Comparison of ENCODE assay signal across 16 cellular contexts in genomic region chr15:74228723-74229081, GRCh38. TPM values are rescaled to one million over a fixed set of nuclear protein-coding genes. Genes with fewer than 3 reads are reported as not detected.
DNase-seq lines count a peak whose midpoint lies in the region; ATAC-seq and TF ChIP-seq lines count a peak whose summit lies in the region.
"Had no signal": no experiment of that assay in that cellular context is flagged by ENCODE, and none has a peak within 500 bp of the region (broad histone marks: within the 10 kb centered on the region; RNA-seq: fewer than 3 reads in every experiment).

No MANE protein-coding gene starts in this region.

- no peak for TF ChIP-seq POLR2A in IMR-90 (IDR thresholded peaks at IDR 0.05; ENCODE audit: low read depth, low read length)

- no peaks in the 10 kb centered on the region for H3K9me1 ChIP-seq in IMR-90 (ENCODE audit: insufficient read depth, low read length)

- H3K79me1 ChIP-seq in IMR-90 (ENCODE audit: low read depth in 1 of 2, low read length in 2 of 2), result no peaks in the 10 kb centered on the region

- no peak overlapping the region for H3K27ac Mint-ChIP-seq in CD4-positive, alpha-beta T cell
- H3K27ac Mint-ChIP-seq: IgD-negative memory B cell; stimulated activated effector memory CD8-positive, alpha-beta T cell treated with anti-CD3 and anti-CD28 coated beads, Interleukin-12 subunit alpha, Interleukin-12 subunit beta, amount 100 ng/mL, for 72 hours had no signal

- H2BK20ac ChIP-seq in IMR-90 (ENCODE audit: low read depth, low read length), result no peak overlapping the region

- no peak overlapping the region for H3K27ac ChIP-seq in IMR-90 (ENCODE audit: insufficient read depth, low read length)
- H3K27ac ChIP-seq in CD4-positive, alpha-beta T cell (ENCODE audit: low read depth, low read length), result no peak overlapping the region

- no peak overlapping the region for H2BK120ac ChIP-seq in IMR-90 (ENCODE audit: low read depth, low read length)

- no peak overlapping the region for H2BK5ac ChIP-seq in IMR-90 (ENCODE audit: low read depth, low read length, poor library complexity, severe bottlenecking)

- H3K56ac ChIP-seq in IMR-90 (ENCODE audit: extremely low read depth, insufficient read depth, low read length), result no peak overlapping the region

- no peaks in the 10 kb centered on the region for H4K20me1 ChIP-seq in IMR-90 (ENCODE audit: insufficient read depth, low read length)

- CTCF ChIA-PET in IMR-90 (lab: Yijun Ruan, JAX), result no interaction called here
- CTCF ChIA-PET in CD4-positive, alpha-beta T cell (lab: Charles Lee), result no interaction called here

- H3K4me1 ChIP-seq in BE2C, result peaks cover 83% of the 10 kb centered on the region
- no peaks in the 10 kb centered on the region for H3K4me1 ChIP-seq in IMR-90 (ENCODE audit: control insufficient read depth, insufficient read depth, low read length)

- BruUV-seq in IMR-90 (replicated peaks; lab: Mats Ljungman, UMichigan), result no TSS peak

- in situ Hi-C loops in IMR-90 (cut with MboI; ENCODE audit: low sequenced_read_pairs), result no loop called here

- peaks cover 3% of the 10 kb centered on the region for H3K27me3 Mint-ChIP-seq in CD4-positive, alpha-beta T cell

- TF ChIP-seq RAD21 in IMR-90 (IDR thresholded peaks at IDR 0.05; ENCODE audit: low read length), result no peak

- peak overlapping the region; percentile 43; the same call in 1 of the 2 replicates for H3K4me3 ChIP-seq in BE2C (ENCODE audit: low read depth, low read length)
- no peak overlapping the region for H3K4me3 ChIP-seq in IMR-90 (ENCODE audit: insufficient read depth, low read depth, low read length)
- H3K4me3 ChIP-seq: lung had no signal

- no peak overlapping the region for H3K4me2 ChIP-seq in IMR-90 (ENCODE audit: low read depth, low read length)

- no peaks in the 10 kb centered on the region for H3K36me3 Mint-ChIP-seq in CD4-positive, alpha-beta T cell (ENCODE audit: low read depth)
- H3K36me3 Mint-ChIP-seq: stimulated activated effector memory CD8-positive, alpha-beta T cell treated with anti-CD3 and anti-CD28 coated beads, Interleukin-12 subunit alpha, Interleukin-12 subunit beta, amount 100 ng/mL, for 72 hours had no signal

- no peak overlapping the region for H2AK5ac ChIP-seq in IMR-90 (ENCODE audit: low read depth, low read length)

- no peak overlapping the region for H3K14ac ChIP-seq in IMR-90 (replicated peaks; ENCODE audit: low read depth, low read length)

- DNase-seq in BE2C, result peak; percentile 96
- peak; percentile 12 for DNase-seq in IMR-90
- DNase-seq in left colon, result peak in 1 of 2 donors; percentile 18
- DNase-seq in activated naive CD4-positive, alpha-beta T cell treated with anti-CD3 and anti-CD28 coated beads, Interleukin-2, amount 50 U/mL, for 16 hours, result no peak
- DNase-seq in EL, result no peak
- no peak for DNase-seq in CD4-positive, alpha-beta T cell
- DNase-seq: activated T-cell treated with anti-CD3 and anti-CD28 coated beads for 4 hours, AML-193 had no signal

- H2BK15ac ChIP-seq in IMR-90 (ENCODE audit: low read depth, low read length), result no peak overlapping the region

- POLR2A ChIA-PET in IMR-90 (lab: Charles Lee; ENCODE audit: unreplicated experiment), result no interaction called here
- POLR2A ChIA-PET in CD4-positive, alpha-beta T cell (lab: Charles Lee), result no interaction called here

- H3K9me3 Mint-ChIP-seq in CD4-positive, alpha-beta T cell, result no peaks in the 10 kb centered on the region
- H3K9me3 Mint-ChIP-seq: stimulated activated effector memory CD8-positive, alpha-beta T cell treated with anti-CD3 and anti-CD28 coated beads, Interleukin-12 subunit alpha, Interleukin-12 subunit beta, amount 100 ng/mL, for 72 hours had no signal

- H2AK9ac ChIP-seq in IMR-90 (replicated peaks; ENCODE audit: low read depth, low read length, poor library complexity), result no peak overlapping the region

- no peak overlapping the region for H4K8ac ChIP-seq in IMR-90 (ENCODE audit: low read depth in 2 of 2, low read length in 2 of 2)

- H3K18ac ChIP-seq in IMR-90 (ENCODE audit: low read depth, low read length), result no peak overlapping the region

- no peak overlapping the region for H3K4ac ChIP-seq in IMR-90 (ENCODE audit: low read depth, low read length)

- TF ChIP-seq CTCF in BE2C (IDR thresholded peaks at IDR 0.05; ENCODE audit: low read depth, low read length), result no peak
- no peak for TF ChIP-seq CTCF in IMR-90 (conservative IDR thresholded peaks at IDR 0.05; ENCODE audit: low read depth, low read length)
- TF ChIP-seq CTCF in CD4-positive, alpha-beta T cell (IDR thresholded peaks at IDR 0.05), result no peak

- peaks cover 14% of the 10 kb centered on the region for H3K4me1 Mint-ChIP-seq in CD4-positive, alpha-beta T cell (ENCODE audit: low read depth)
- H3K4me1 Mint-ChIP-seq: stimulated activated effector memory CD8-positive, alpha-beta T cell treated with anti-CD3 and anti-CD28 coated beads, Interleukin-12 subunit alpha, Interleukin-12 subunit beta, amount 100 ng/mL, for 72 hours had no signal

- dilution Hi-C loops in IMR-90 (cut with HindIII; ENCODE audit: low sequenced_read_pairs, unreplicated experiment), result no loop called here

- no peak overlapping the region for H2AFZ ChIP-seq in IMR-90 (replicated peaks; ENCODE audit: low read length, poor library complexity)

- H3K27me3 ChIP-seq in BE2C (no peaks in the 10 kb centered on the region), IMR-90 (ENCODE audit: control insufficient read depth, insufficient read depth, low read length) (peaks cover 72% of the 10 kb centered on the region)
- no peaks in the 10 kb centered on the region for H3K27me3 ChIP-seq in CD4-positive, alpha-beta T cell (ENCODE audit: control insufficient read depth, insufficient read depth, low read length)

- H3K23ac ChIP-seq in IMR-90 (ENCODE audit: low read depth, low read length), result no peak overlapping the region

- H3K9ac ChIP-seq in IMR-90 (ENCODE audit: low read depth, low read length), result no peak overlapping the region

- no peak overlapping the region for H4K5ac ChIP-seq in IMR-90 (ENCODE audit: low read depth, low read length)

- ATAC-seq in IMR-90 (ENCODE audit: low read depth) (no peak), SK-N-SH treated with all-trans-retinoic acid at 6 μM for 48 hours (peak; percentile 79), left colon (peak; percentile 62), HG03432 (IDR thresholded peaks at IDR 0.05; ENCODE audit: unreplicated experiment) (no peak)
- no peak for ATAC-seq in CD4-positive, alpha-beta T cell (ENCODE audit: poor library complexity)
- ATAC-seq: stimulated activated effector memory CD8-positive, alpha-beta T cell treated with anti-CD3 and anti-CD28 coated beads, Interleukin-12 subunit alpha, Interleukin-12 subunit beta, amount 100 ng/mL, for 72 hours had no signal

- H3K4me3 Mint-ChIP-seq in CD4-positive, alpha-beta T cell, result no peak overlapping the region
- H3K4me3 Mint-ChIP-seq: IgD-negative memory B cell; stimulated activated effector memory CD8-positive, alpha-beta T cell treated with anti-CD3 and anti-CD28 coated beads, Interleukin-12 subunit alpha, Interleukin-12 subunit beta, amount 100 ng/mL, for 72 hours had no signal

- H3K9me3 ChIP-seq in BE2C, result no peaks in the 10 kb centered on the region
- no peaks in the 10 kb centered on the region for H3K9me3 ChIP-seq in IMR-90 (ENCODE audit: control insufficient read depth, insufficient read depth, low read length)
- no peaks in the 10 kb centered on the region for H3K9me3 ChIP-seq in CD4-positive, alpha-beta T cell (ENCODE audit: control insufficient read depth, low read length)
- H3K9me3 ChIP-seq: heart left ventricle had no signal

- intact Hi-C loops in IMR-90 (cut with micrococcal nuclease), result no loop called here
- intact Hi-C loops in left colon (cut with DNase I, micrococcal nuclease), result no loop called here
- intact Hi-C loops in CD4-positive, alpha-beta T cell (cut with DNase I, micrococcal nuclease), result no loop called here

- H3K36me3 ChIP-seq in BE2C, result no peaks in the 10 kb centered on the region
- no peaks in the 10 kb centered on the region for H3K36me3 ChIP-seq in IMR-90 (ENCODE audit: control insufficient read depth, insufficient read depth, low read length)
- H3K36me3 ChIP-seq: heart left ventricle had no signal

- no peak overlapping the region for H4K91ac ChIP-seq in IMR-90 (ENCODE audit: insufficient read depth, low read depth, low read length)

- WGBS in IMR-90 (ENCODE audit: extremely low coverage in 2 of 2, insufficient read length in 1 of 2), 2 experiments, result no CpG with 5 or more reads among the region's 17 CpGs

TF ChIP-seq in IMR-90, 13 proteins besides CTCF, POLR2A, EP300 and RAD21 (continues in another document):
- no peak for TF ChIP-seq BHLHE40 (IDR thresholded peaks at IDR 0.05; ENCODE audit: low read depth, low read length)
- TF ChIP-seq CHD1 (IDR thresholded peaks at IDR 0.05; ENCODE audit: low read depth, low read length), result no peak
- no peak for TF ChIP-seq FOS (IDR thresholded peaks at IDR 0.05; ENCODE audit: low read depth, low read length)
- no peak for TF ChIP-seq SMC3 (IDR thresholded peaks at IDR 0.05; ENCODE audit: low read depth, low read length)

TF ChIP-seq in SK-N-SH treated with all-trans-retinoic acid at 6 μM for 48 hours, 23 proteins besides CTCF, POLR2A, EP300 and RAD21 (continues in another document):
- TF ChIP-seq ZNF565 (CRISPR knock-in tag; conservative IDR thresholded peaks at IDR 0.05; ENCODE audit: low read depth), result no peak

RNA-seq across cellular contexts. Expression of gene CCDC33, which starts 7.4 kb away (rescaled TPM):
- polyA plus RNA-seq in BE2C (2012; ENCODE audit: insufficient read depth, insufficient read length, low read depth), result 8.9 TPM
- not detected in 2 replicates for total RNA-seq in IMR-90 (2012; rRNA removed)
- polyA plus RNA-seq in IMR-90 (2012; rRNA removed), result not detected in 2 replicates
- not detected in 2 replicates for polyA plus RNA-seq in IMR-90 (2012; cell fraction: cytosol; rRNA removed)
- not detected in 2 replicates for polyA plus RNA-seq in IMR-90 (2012; cell fraction: nucleus; rRNA removed; ENCODE audit: low replicate concordance)
- total RNA-seq in left colon, result under 1 TPM in 1 of 2 donors, not detected in 1; 0.46 TPM
- total RNA-seq in CD4-positive, alpha-beta T cell, result not detected
- total RNA-seq: heart left ventricle, NCI-H460, osteocyte had no signal
- polyA plus RNA-seq: IgD-negative memory B cell had no signal

RNA-seq across cellular contexts. Expression of gene STRA6, which starts 26.1 kb away (rescaled TPM):
- polyA plus RNA-seq in BE2C (2012; ENCODE audit: insufficient read depth, insufficient read length, low read depth), result 351 TPM
- total RNA-seq in IMR-90 (2012; rRNA removed) (not detected in 2 replicates), left colon (not detected)
- polyA plus RNA-seq in IMR-90 (2012; rRNA removed), result 0.14 and 0.17 TPM in 2 replicates
- polyA plus RNA-seq in IMR-90 (2012; cell fraction: cytosol; rRNA removed), result 0.11 TPM in 1 of 2 replicates, not detected in the other
- 0.37 and 0.60 TPM in 2 replicates for polyA plus RNA-seq in IMR-90 (2012; cell fraction: nucleus; rRNA removed; ENCODE audit: low replicate concordance)
- total RNA-seq in CD4-positive, alpha-beta T cell, result not detected
- polyA plus RNA-seq: IgD-negative memory B cell had no signal

RNA-seq across cellular contexts. Expression of gene ISLR, which starts 55.2 kb away (rescaled TPM):
- 42.0 TPM for polyA plus RNA-seq in BE2C (2012; ENCODE audit: insufficient read depth, insufficient read length, low read depth)
- under 0.01 TPM in 2 replicates for total RNA-seq in IMR-90 (2012; rRNA removed)
- polyA plus RNA-seq in IMR-90 (2012; rRNA removed), result 0.79 and 1.0 TPM in 2 replicates
- polyA plus RNA-seq in IMR-90 (2012; cell fraction: cytosol; rRNA removed), result 0.53 and 2.1 TPM in 2 replicates
- 0.40 and 0.44 TPM in 2 replicates for polyA plus RNA-seq in IMR-90 (2012; cell fraction: nucleus; rRNA removed; ENCODE audit: low replicate concordance)
- total RNA-seq in left colon, result 10 to 100 TPM in 1 of 2 donors, 1 to 10 TPM in 1; 4.8 to 10.2 TPM
- not detected for total RNA-seq in CD4-positive, alpha-beta T cell
- total RNA-seq: NCI-H460 had no signal
- polyA plus RNA-seq: IgD-negative memory B cell had no signal

Comparison
In these comparisons a context has a peak if more than half of its experiments do, and no peak if none do; other contexts are left out.
1. DNase-seq: peak in BE2C (single experiment) and IMR-90 (single experiment); none in activated naive CD4-positive, alpha-beta T cell treated with anti-CD3 and anti-CD28 coated beads, Interleukin-2, amount 50 U/mL, for 16 hours (single experiment), EL (single experiment) and CD4-positive, alpha-beta T cell (0 of 10).
2. ATAC-seq: peak in SK-N-SH treated with all-trans-retinoic acid at 6 μM for 48 hours (single experiment) and left colon (single experiment); none in IMR-90 (single experiment), HG03432 (single experiment) and CD4-positive, alpha-beta T cell (single experiment).